Comparison of ENCODE assay signal across 20 cellular contexts in genomic region chr2:142234701-142235100, GRCh38.
A peak's percentile ranks its signal among the peaks of the same experiment; 100 is the strongest.
DNase-seq lines count a peak whose midpoint lies in the region; ATAC-seq, FAIRE-seq and TF ChIP-seq lines count a peak whose summit lies in the region.
"Had no signal": no experiment of that assay in that cellular context is flagged by ENCODE, and none has a peak within 500 bp of the region (broad histone marks: within the 10 kb centered on the region; RNA-seq: fewer than 3 reads in every experiment).

No MANE protein-coding gene starts in this region.

- H3K18ac ChIP-seq in H1 (ENCODE audit: extremely low read depth, low read length), result no peak overlapping the region

- no peaks in the 10 kb centered on the region for H3K79me1 ChIP-seq in H1 (ENCODE audit: low read depth, low read length)

- H3K56ac ChIP-seq in H1 (replicated peaks; ENCODE audit: insufficient read length, low read depth, low read length), result no peak overlapping the region

- H3K4me2 ChIP-seq in GM23338 (no peak overlapping the region), H1 (ENCODE audit: insufficient read depth in 1 of 2, low read depth in 2 of 2, low read length in 2 of 2) (no peak overlapping the region)
- H3K4me2 ChIP-seq: PC-9 had no signal

- peaks cover 11% of the 10 kb centered on the region; the same call in 2 of the 3 replicates for H3K4me1 Mint-ChIP-seq in GM23338
- H3K4me1 Mint-ChIP-seq: CD4-positive, CD25-positive, alpha-beta regulatory T cell; T-cell had no signal

- no peak overlapping the region for H2AK5ac ChIP-seq in H1 (ENCODE audit: low read depth, low read length)

- no peak overlapping the region for H2BK15ac ChIP-seq in H1 (ENCODE audit: low read length)

- H2BK120ac ChIP-seq in H1 (replicated peaks; ENCODE audit: low read depth, low read length), result no peak overlapping the region

- H4K5ac ChIP-seq in H1 (ENCODE audit: insufficient read length, low read depth, low read length), result no peak overlapping the region

- H3K9me2 ChIP-seq in GM23338 (ENCODE audit: insufficient read depth), result no peaks in the 10 kb centered on the region

- no peak overlapping the region for H3K4me3 Mint-ChIP-seq in GM23338
- H3K4me3 Mint-ChIP-seq: CD4-positive, CD25-positive, alpha-beta regulatory T cell; T-cell had no signal

- H3K9me3 Mint-ChIP-seq in GM23338, result no peaks in the 10 kb centered on the region; the same call in 2 of the 3 replicates

- H3K27me3 ChIP-seq in A673 (replicated peaks; ENCODE audit: insufficient read depth, low read depth, low read length, poor library complexity) (no peaks in the 10 kb centered on the region), GM23338 (ENCODE audit: insufficient read depth) (no peaks in the 10 kb centered on the region), H1 (replicated peaks in 1 of 4; ENCODE audit: control insufficient read depth in 3 of 4, extremely low read depth in 1 of 4, insufficient read depth in 3 of 4, low read length in 3 of 4) (no peaks in the 10 kb centered on the region), pancreas (no peaks in the 10 kb centered on the region)

- H3F3A ChIP-seq in GM23338 (replicated peaks; ENCODE audit: low read depth), result no peaks in the 10 kb centered on the region

- H3K4me1 ChIP-seq in A673 (ENCODE audit: insufficient read depth, low read length, poor library complexity, severe bottlenecking) (peaks cover 32% of the 10 kb centered on the region), GM23338 (ENCODE audit: insufficient read depth) (0 out of 2 replicates have a peak, but pooled peaks cover 4% of the 10 kb centered on the region), H1 (replicated peaks in 1 of 4; ENCODE audit: control insufficient read depth in 3 of 4, insufficient read depth in 4 of 4, low read length in 3 of 4) (no peaks in the 10 kb centered on the region; a peak in 1 of 7 replicates), pancreas (no peaks in the 10 kb centered on the region)

- H3K23ac ChIP-seq in H1 (ENCODE audit: insufficient read length), result no peak overlapping the region

- no TSS peak for BruUV-seq in A673 (replicated peaks; lab: Mats Ljungman, UMichigan)

- no peak overlapping the region for H4K8ac ChIP-seq in H1 (ENCODE audit: extremely low read depth, insufficient read depth, low read length)

- POLR2A ChIA-PET in A673 (lab: Charles Lee; ENCODE audit: low non-redundant PET) (no interaction called here), H1 (lab: Charles Lee; ENCODE audit: partially characterized antibody) (no interaction called here)

- no peak for TF ChIP-seq POLR2A in H1 (IDR thresholded peaks at IDR 0.05; ENCODE audit: control extremely low read depth in 1 of 2, low read depth in 2 of 2, low read length in 2 of 2)

- TF ChIP-seq CTCF in A673 (conservative IDR thresholded peaks at IDR 0.05; ENCODE audit: low read depth, low read length) (no peak), GM23338 (conservative IDR thresholded peaks at IDR 0.05; ENCODE audit: low read depth in 2 of 2) (no peak), H1 (IDR thresholded peaks at IDR 0.05; ENCODE audit: control extremely low read depth in 1 of 3, insufficient read depth in 1 of 3, low read depth in 1 of 3, low read length in 3 of 3) (no peak), pancreas (IDR thresholded peaks at IDR 0.05) (no peak)

- peak; percentile 62 for DNase-seq in A673 (ENCODE audit: low spot score)
- no peak for DNase-seq in GM23338 (ENCODE audit: low spot score)
- peak; percentile 18 for DNase-seq in NCI-H748 treated with DMSO at 0.1 percent for 48 hours (lab: John Stamatoyannopoulos, UW)
- DNase-seq in H1 (ENCODE audit: low read depth in 1 of 2, low spot score in 2 of 2), result no peak
- no peak for DNase-seq in pancreas
- no peak for DNase-seq in NCI-H524 (lab: John Stamatoyannopoulos, UW)
- no peak for DNase-seq in activated CD4-positive, alpha-beta T cell treated with anti-CD3 and anti-CD28 coated beads for 48 hours
- DNase-seq: ACHN; CD4-positive, CD25-positive, alpha-beta regulatory T cell; DND-41; GF-D8; GM23248; NCI-H1048; NCI-H1930; NK-92 treated with Interleukin-12 subunit alpha and Interleukin-12 subunit beta, amount 100 ng/mL, for 24 hours; PC-9; T-cell had no signal

- H3K14ac ChIP-seq in H1 (ENCODE audit: insufficient read length), result no peak overlapping the region

- no peak overlapping the region for H2BK5ac ChIP-seq in H1 (ENCODE audit: low read depth, low read length)

- no peak overlapping the region for H4K91ac ChIP-seq in H1 (replicated peaks; ENCODE audit: insufficient read length, low read length)

- ATAC-seq in GM23338, result no peak
- no peak for ATAC-seq in pancreas
- no peak for ATAC-seq in esophagus mucosa
- ATAC-seq: K562, T-cell had no signal

- no peak overlapping the region for H2BK20ac ChIP-seq in H1 (ENCODE audit: low read length)

- H3K36me3 ChIP-seq in A673 (ENCODE audit: insufficient read depth, low read length, poor library complexity, severe bottlenecking), result no peaks in the 10 kb centered on the region
- H3K36me3 ChIP-seq in GM23338 (ENCODE audit: insufficient read depth), result no peaks in the 10 kb centered on the region
- no peaks in the 10 kb centered on the region for H3K36me3 ChIP-seq in H1 (ENCODE audit: control insufficient read depth in 2 of 4, insufficient read depth in 4 of 4, low read length in 3 of 4)
- no peaks in the 10 kb centered on the region for H3K36me3 ChIP-seq in pancreas

- no peaks in the 10 kb centered on the region for H4K20me1 ChIP-seq in GM23338 (replicated peaks; ENCODE audit: insufficient read depth)
- no peaks in the 10 kb centered on the region for H4K20me1 ChIP-seq in H1 (replicated peaks in 1 of 2; ENCODE audit: control insufficient read depth in 1 of 2, insufficient read depth in 2 of 2, low read length in 2 of 2)

- no peaks in the 10 kb centered on the region for H3K23me2 ChIP-seq in H1 (ENCODE audit: low read depth, low read length)

- 94% methylated on average over 2 of the region's 2 CpGs; no CpG with 5 or more reads in 1 of the 2 experiments for WGBS in H1 (ENCODE audit: extremely low coverage in 1 of 2, insufficient coverage in 1 of 2, insufficient read length in 1 of 2, insufficient replicate concordance in 2 of 2, low coverage in 1 of 2, low lambda C conversion rate in 2 of 2, missing lambda C conversion rate in 1 of 2), 2 experiments
- 31 to 33% methylated on average over 2 of the region's 2 CpGs for WGBS in pancreas, 2 donors

- no peak overlapping the region for H3K27ac Mint-ChIP-seq in GM23338
- H3K27ac Mint-ChIP-seq: CD4-positive, CD25-positive, alpha-beta regulatory T cell; T-cell had no signal

- H3K9me3 ChIP-seq in A673 (ENCODE audit: low read depth, low read length, poor library complexity, severe bottlenecking) (peaks cover 6% of the 10 kb centered on the region), H1 (ENCODE audit: insufficient read depth in 2 of 2, low read depth in 1 of 2, low read length in 1 of 2) (no peaks in the 10 kb centered on the region), pancreas (no peaks in the 10 kb centered on the region)

- H2AFZ ChIP-seq in GM23338, result peak overlapping the region; percentile 5; the same call in 1 of the 2 replicates
- peak overlapping the region; percentile 71; the same call in 1 of the 2 replicates for H2AFZ ChIP-seq in H1 (ENCODE audit: low read length)
- H2AFZ ChIP-seq: GM23248, PC-9 had no signal

- no peak for TF ChIP-seq EP300 in H1 (IDR thresholded peaks at IDR 0.05; ENCODE audit: borderline replicate concordance in 1 of 2, low read depth in 2 of 2, low read length in 2 of 2)

- H3K4ac ChIP-seq in H1 (replicated peaks; ENCODE audit: insufficient read length, low read depth, low read length), result no peak overlapping the region

- no peaks in the 10 kb centered on the region for H3K27me3 Mint-ChIP-seq in GM23338 (ENCODE audit: insufficient read depth, low read depth, poor library complexity)
- H3K27me3 Mint-ChIP-seq: CD4-positive, CD25-positive, alpha-beta regulatory T cell; T-cell had no signal

- FAIRE-seq in H1 (lab: Jason Lieb, UNC) (no peak), pancreas (lab: Jason Lieb, UNC) (no peak)
- FAIRE-seq: D721Med, K562 had no signal

- no peak overlapping the region for H2BK12ac ChIP-seq in H1 (ENCODE audit: low read depth, low read length)

- intact Hi-C loops in A673 (cut with micrococcal nuclease; ENCODE audit: unreplicated experiment), result no loop called here
- intact Hi-C loops in pancreas (cut with DNase I), result no loop called here

- no peak overlapping the region for H3K9ac ChIP-seq in H1 (replicated peaks in 1 of 4; ENCODE audit: extremely low read depth in 1 of 4, low read depth in 3 of 4, low read length in 3 of 4)
- H3K9ac ChIP-seq: GM23248 had no signal

- H3K27ac ChIP-seq in A673 (ENCODE audit: low read depth, low read length, poor library complexity, severe bottlenecking), result no peak overlapping the region
- H3K27ac ChIP-seq in GM23338 (ENCODE audit: low read depth), result no peak overlapping the region
- H3K27ac ChIP-seq in H1 (ENCODE audit: low read depth, low read length), result no peak overlapping the region
- no peak overlapping the region for H3K27ac ChIP-seq in pancreas
- H3K27ac ChIP-seq: GM23248, PC-9 had no signal

- H3K4me3 ChIP-seq in A673 (ENCODE audit: low read depth, low read length, poor library complexity, severe bottlenecking) (no peak overlapping the region), GM23338 (no peak overlapping the region), H1 (ENCODE audit: extremely low read depth in 1 of 4, insufficient read depth in 2 of 4, low read depth in 3 of 4, low read length in 4 of 4) (no peak overlapping the region), pancreas (no peak overlapping the region)
- H3K4me3 ChIP-seq: GM23248, K562, PC-9 had no signal

- H3K79me2 ChIP-seq in GM23338 (replicated peaks; ENCODE audit: insufficient read depth) (no peaks in the 10 kb centered on the region), H1 (ENCODE audit: control insufficient read depth in 1 of 2, insufficient read depth in 2 of 2, low read length in 2 of 2) (no peaks in the 10 kb centered on the region)

- CTCF ChIA-PET in A673 (lab: Charles Lee), result no interaction called here
- CTCF ChIA-PET in H1 (lab: Charles Lee; ENCODE audit: partially characterized antibody), result no interaction called here

- no peak for TF ChIP-seq RAD21 in H1 (IDR thresholded peaks at IDR 0.05 in 1 of 2, conservative IDR thresholded peaks at IDR 0.05 in 1 of 2; ENCODE audit: low read depth in 2 of 2, low read length in 2 of 2)

- no peaks in the 10 kb centered on the region for H3K36me3 Mint-ChIP-seq in GM23338 (ENCODE audit: low read depth)
- H3K36me3 Mint-ChIP-seq: CD4-positive, CD25-positive, alpha-beta regulatory T cell; T-cell had no signal

TF ChIP-seq in GM23338, 12 proteins besides CTCF, POLR2A, EP300 and RAD21 (continues in another document):
- TF ChIP-seq EZH2 (IDR thresholded peaks at IDR 0.05; ENCODE audit: low read depth, unreplicated experiment), result no peak

TF ChIP-seq in H1, 55 proteins besides CTCF, POLR2A, EP300 and RAD21 (continues in another document):
- no peak for TF ChIP-seq SRF (IDR thresholded peaks at IDR 0.05; ENCODE audit: low read depth, low read length)
- no peak for TF ChIP-seq CBX5 (IDR thresholded peaks at IDR 0.05; ENCODE audit: low read depth, low read length)
- no peak for TF ChIP-seq KDM1A (IDR thresholded peaks at IDR 0.05; ENCODE audit: borderline replicate concordance, low read length)
- no peak for TF ChIP-seq ASH2L (IDR thresholded peaks at IDR 0.05; ENCODE audit: low read length)
- no peak for TF ChIP-seq SIX5 (IDR thresholded peaks at IDR 0.05; ENCODE audit: low read depth, low read length)
- no peak for TF ChIP-seq SUZ12 (IDR thresholded peaks at IDR 0.05; ENCODE audit: low read length)
- no peak for TF ChIP-seq HDAC2 (IDR thresholded peaks at IDR 0.05; ENCODE audit: borderline replicate concordance in 1 of 2, low read depth in 2 of 2, low read length in 2 of 2)

Comparison
In these comparisons a context has a peak if more than half of its experiments do, and no peak if none do; other contexts are left out.
1. DNase-seq: peak in A673 (single experiment) and NCI-H748 treated with DMSO at 0.1 percent for 48 hours (single experiment); none in GM23338 (single experiment), H1 (0 of 2), pancreas (0 of 6), NCI-H524 (0 of 2) and activated CD4-positive, alpha-beta T cell treated with anti-CD3 and anti-CD28 coated beads for 48 hours (single experiment).